Comparison of ENCODE assay signal across 1 cellular context in genomic region chr3:13654330-13655073, GRCh38.
TF ChIP-seq lines count a peak whose summit lies in the region.

No MANE protein-coding gene starts in this region.

TF ChIP-seq in SK-N-SH treated with all-trans-retinoic acid at 6 μM for 48 hours, 23 proteins besides CTCF, POLR2A, EP300 and RAD21:
- no peak for TF ChIP-seq PATZ1 (CRISPR knock-in tag; IDR thresholded peaks at IDR 0.05; ENCODE audit: borderline replicate concordance)
- no peak for TF ChIP-seq ARNTL (CRISPR knock-in tag; IDR thresholded peaks at IDR 0.05; ENCODE audit: borderline replicate concordance, low read depth)
- no peak for TF ChIP-seq SNAI2 (CRISPR knock-in tag; IDR thresholded peaks at IDR 0.05)
- TF ChIP-seq CREB5 (CRISPR knock-in tag; IDR thresholded peaks at IDR 0.05; ENCODE audit: low read depth): no peak
- no peak for TF ChIP-seq TSHZ2 (CRISPR knock-in tag; IDR thresholded peaks at IDR 0.05)
- TF ChIP-seq ESRRG (CRISPR knock-in tag; IDR thresholded peaks at IDR 0.05): no peak
- TF ChIP-seq ZFP3 (CRISPR knock-in tag; IDR thresholded peaks at IDR 0.05): no peak
- no peak for TF ChIP-seq CSDC2 (CRISPR knock-in tag; IDR thresholded peaks at IDR 0.05)
- no peak for TF ChIP-seq BACH2 (CRISPR knock-in tag; IDR thresholded peaks at IDR 0.05; ENCODE audit: borderline replicate concordance)
- no peak for TF ChIP-seq ZC3H10 (CRISPR knock-in tag; IDR thresholded peaks at IDR 0.05)
- TF ChIP-seq RARB (CRISPR knock-in tag; IDR thresholded peaks at IDR 0.05): no peak
- no peak for TF ChIP-seq CSRNP3 (CRISPR knock-in tag; IDR thresholded peaks at IDR 0.05)
- no peak for TF ChIP-seq GLIS3 (CRISPR knock-in tag; IDR thresholded peaks at IDR 0.05)
- TF ChIP-seq ISL1 (CRISPR knock-in tag; IDR thresholded peaks at IDR 0.05): no peak
TF ChIP-seq in SK-N-SH treated with all-trans-retinoic acid at 6 μM for 48 hours: peak in this region for 0.
